24 cellular contexts compared by ENCODE assay signal in the genomic region with DNA sequence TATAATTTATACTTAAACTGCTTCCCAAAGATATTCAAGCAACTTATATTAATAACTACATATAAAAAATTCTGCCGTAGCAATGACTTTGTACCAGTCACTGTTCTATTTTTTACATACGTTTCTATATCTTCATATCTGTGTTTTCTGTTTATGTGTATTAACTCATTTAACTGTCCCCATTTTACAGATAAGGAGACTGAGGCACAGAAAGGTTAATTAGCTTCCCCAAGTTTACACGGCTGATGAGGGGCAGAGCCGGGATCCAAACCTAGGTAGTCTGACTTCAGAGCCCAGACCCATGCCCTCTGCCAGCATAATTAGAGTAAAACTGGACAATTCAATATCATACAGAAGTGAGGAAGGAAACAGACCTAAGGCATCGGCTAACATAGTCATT.
"Had no signal": no experiment of that assay in that cellular context is flagged by ENCODE, and none has a peak within 500 bp of the region (broad histone marks: within the 10 kb centered on the region; RNA-seq: fewer than 3 reads in every experiment).

No MANE protein-coding gene starts in this region.

- ATAC-seq: T-cell had no signal

- H3K27me3 ChIP-seq: MG63 had no signal

- H3K4me1 Mint-ChIP-seq: T-cell had no signal

- H3K36me3 ChIP-seq: MG63 had no signal

- H3K4me3 ChIP-seq: MG63 had no signal

- H3K9me3 Mint-ChIP-seq: T-cell had no signal

- FAIRE-seq: RCC 7860 had no signal

- H3K4me3 Mint-ChIP-seq: T-cell had no signal

- DNase-seq: Karpas-422, KG1, MG63, NCI-H1092, NCI-H1105 treated with DMSO at 0.1 percent for 48 hours, NCI-H1417 treated with DMSO at 0.1 percent for 48 hours, NCI-H146, NCI-H1694 treated with DMSO at 0.1 percent for 48 hours, NCI-H1930, NCI-H2081, NCI-H2107, NCI-H226, NCI-H446, NCI-H510A, NCI-H524 treated with DMSO at 0.1 percent for 48 hours, NCI-H69, NCI-H774, Right ventricle myocardium superior, RPMI8226, SIG-M5, SK-N-SH, SW 1271, T-cell had no signal

- H3K9me3 ChIP-seq: MG63, SK-N-SH had no signal

- H3K4me2 ChIP-seq: SK-N-SH had no signal

- H3K36me3 Mint-ChIP-seq: T-cell had no signal

- H3K27ac Mint-ChIP-seq: T-cell had no signal

- H3K9ac ChIP-seq: SK-N-SH had no signal
